2 cellular contexts compared by ENCODE assay signal in the genomic region with DNA sequence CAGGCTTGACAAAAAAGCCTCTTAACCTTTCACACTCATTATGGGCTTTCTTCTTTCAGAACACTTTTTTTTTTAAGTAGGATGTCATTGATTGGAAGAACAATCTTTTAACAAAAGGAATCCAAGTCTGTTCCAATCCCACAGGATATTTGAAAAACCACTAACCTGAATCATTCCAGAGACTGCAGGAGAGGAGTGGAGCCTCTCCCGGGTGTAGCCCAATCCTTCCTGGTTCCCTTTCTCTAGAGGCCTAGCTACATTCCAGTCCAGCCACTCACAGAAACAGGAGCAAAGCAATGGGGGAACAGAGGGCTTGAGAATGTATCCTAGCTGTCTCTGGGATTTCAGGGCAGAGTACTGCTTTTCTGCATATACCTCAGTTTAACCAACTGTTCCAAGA.
TF ChIP-seq lines count a peak whose summit lies in the region.

No MANE protein-coding gene starts in this region.

TF ChIP-seq in GM23338, 12 proteins besides CTCF, POLR2A, EP300 and RAD21 (continues in another document):
- no peak for TF ChIP-seq ZNF114 (CRISPR knock-in tag; IDR thresholded peaks at IDR 0.05)
- TF ChIP-seq CREB1 (CRISPR knock-in tag; IDR thresholded peaks at IDR 0.05; ENCODE audit: low read depth): no peak
- TF ChIP-seq, protein P1, sequence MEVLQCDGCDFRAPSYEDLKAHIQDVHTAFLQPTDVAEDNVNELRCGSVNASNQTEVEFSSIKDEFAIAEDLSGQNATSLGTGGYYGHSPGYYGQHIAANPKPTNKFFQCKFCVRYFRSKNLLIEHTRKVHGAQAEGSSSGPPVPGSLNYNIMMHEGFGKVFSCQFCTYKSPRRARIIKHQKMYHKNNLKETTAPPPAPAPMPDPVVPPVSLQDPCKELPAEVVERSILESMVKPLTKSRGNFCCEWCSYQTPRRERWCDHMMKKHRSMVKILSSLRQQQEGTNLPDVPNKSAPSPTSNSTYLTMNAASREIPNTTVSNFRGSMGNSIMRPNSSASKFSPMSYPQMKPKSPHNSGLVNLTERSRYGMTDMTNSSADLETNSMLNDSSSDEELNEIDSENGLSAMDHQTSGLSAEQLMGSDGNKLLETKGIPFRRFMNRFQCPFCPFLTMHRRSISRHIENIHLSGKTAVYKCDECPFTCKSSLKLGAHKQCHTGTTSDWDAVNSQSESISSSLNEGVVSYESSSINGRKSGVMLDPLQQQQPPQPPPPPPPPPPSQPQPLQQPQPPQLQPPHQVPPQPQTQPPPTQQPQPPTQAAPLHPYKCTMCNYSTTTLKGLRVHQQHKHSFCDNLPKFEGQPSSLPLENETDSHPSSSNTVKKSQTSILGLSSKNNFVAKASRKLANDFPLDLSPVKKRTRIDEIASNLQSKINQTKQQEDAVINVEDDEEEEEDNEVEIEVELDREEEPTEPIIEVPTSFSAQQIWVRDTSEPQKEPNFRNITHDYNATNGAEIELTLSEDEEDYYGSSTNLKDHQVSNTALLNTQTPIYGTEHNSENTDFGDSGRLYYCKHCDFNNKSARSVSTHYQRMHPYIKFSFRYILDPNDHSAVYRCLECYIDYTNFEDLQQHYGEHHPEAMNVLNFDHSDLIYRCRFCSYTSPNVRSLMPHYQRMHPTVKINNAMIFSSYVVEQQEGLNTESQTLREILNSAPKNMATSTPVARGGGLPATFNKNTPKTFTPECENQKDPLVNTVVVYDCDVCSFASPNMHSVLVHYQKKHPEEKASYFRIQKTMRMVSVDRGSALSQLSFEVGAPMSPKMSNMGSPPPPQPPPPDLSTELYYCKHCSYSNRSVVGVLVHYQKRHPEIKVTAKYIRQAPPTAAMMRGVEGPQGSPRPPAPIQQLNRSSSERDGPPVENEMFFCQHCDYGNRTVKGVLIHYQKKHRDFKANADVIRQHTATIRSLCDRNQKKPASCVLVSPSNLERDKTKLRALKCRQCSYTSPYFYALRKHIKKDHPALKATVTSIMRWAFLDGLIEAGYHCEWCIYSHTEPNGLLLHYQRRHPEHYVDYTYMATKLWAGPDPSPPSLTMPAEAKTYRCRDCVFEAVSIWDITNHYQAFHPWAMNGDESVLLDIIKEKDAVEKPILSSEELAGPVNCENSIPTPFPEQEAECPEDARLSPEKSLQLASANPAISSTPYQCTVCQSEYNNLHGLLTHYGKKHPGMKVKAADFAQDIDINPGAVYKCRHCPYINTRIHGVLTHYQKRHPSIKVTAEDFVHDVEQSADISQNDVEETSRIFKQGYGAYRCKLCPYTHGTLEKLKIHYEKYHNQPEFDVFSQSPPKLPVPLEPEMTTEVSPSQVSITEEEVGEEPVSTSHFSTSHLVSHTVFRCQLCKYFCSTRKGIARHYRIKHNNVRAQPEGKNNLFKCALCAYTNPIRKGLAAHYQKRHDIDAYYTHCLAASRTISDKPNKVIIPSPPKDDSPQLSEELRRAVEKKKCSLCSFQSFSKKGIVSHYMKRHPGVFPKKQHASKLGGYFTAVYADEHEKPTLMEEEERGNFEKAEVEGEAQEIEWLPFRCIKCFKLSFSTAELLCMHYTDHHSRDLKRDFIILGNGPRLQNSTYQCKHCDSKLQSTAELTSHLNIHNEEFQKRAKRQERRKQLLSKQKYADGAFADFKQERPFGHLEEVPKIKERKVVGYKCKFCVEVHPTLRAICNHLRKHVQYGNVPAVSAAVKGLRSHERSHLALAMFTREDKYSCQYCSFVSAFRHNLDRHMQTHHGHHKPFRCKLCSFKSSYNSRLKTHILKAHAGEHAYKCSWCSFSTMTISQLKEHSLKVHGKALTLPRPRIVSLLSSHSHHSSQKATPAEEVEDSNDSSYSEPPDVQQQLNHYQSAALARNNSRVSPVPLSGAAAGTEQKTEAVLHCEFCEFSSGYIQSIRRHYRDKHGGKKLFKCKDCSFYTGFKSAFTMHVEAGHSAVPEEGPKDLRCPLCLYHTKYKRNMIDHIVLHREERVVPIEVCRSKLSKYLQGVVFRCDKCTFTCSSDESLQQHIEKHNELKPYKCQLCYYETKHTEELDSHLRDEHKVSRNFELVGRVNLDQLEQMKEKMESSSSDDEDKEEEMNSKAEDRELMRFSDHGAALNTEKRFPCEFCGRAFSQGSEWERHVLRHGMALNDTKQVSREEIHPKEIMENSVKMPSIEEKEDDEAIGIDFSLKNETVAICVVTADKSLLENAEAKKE (CRISPR knock-in tag; IDR thresholded peaks at IDR 0.05): no peak
- no peak for TF ChIP-seq NANOG (IDR thresholded peaks at IDR 0.05; ENCODE audit: borderline replicate concordance)
- TF ChIP-seq, protein P2, sequence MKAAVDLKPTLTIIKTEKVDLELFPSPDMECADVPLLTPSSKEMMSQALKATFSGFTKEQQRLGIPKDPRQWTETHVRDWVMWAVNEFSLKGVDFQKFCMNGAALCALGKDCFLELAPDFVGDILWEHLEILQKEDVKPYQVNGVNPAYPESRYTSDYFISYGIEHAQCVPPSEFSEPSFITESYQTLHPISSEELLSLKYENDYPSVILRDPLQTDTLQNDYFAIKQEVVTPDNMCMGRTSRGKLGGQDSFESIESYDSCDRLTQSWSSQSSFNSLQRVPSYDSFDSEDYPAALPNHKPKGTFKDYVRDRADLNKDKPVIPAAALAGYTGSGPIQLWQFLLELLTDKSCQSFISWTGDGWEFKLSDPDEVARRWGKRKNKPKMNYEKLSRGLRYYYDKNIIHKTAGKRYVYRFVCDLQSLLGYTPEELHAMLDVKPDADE (IDR thresholded peaks at IDR 0.05): no peak
- TF ChIP-seq, protein P3, sequence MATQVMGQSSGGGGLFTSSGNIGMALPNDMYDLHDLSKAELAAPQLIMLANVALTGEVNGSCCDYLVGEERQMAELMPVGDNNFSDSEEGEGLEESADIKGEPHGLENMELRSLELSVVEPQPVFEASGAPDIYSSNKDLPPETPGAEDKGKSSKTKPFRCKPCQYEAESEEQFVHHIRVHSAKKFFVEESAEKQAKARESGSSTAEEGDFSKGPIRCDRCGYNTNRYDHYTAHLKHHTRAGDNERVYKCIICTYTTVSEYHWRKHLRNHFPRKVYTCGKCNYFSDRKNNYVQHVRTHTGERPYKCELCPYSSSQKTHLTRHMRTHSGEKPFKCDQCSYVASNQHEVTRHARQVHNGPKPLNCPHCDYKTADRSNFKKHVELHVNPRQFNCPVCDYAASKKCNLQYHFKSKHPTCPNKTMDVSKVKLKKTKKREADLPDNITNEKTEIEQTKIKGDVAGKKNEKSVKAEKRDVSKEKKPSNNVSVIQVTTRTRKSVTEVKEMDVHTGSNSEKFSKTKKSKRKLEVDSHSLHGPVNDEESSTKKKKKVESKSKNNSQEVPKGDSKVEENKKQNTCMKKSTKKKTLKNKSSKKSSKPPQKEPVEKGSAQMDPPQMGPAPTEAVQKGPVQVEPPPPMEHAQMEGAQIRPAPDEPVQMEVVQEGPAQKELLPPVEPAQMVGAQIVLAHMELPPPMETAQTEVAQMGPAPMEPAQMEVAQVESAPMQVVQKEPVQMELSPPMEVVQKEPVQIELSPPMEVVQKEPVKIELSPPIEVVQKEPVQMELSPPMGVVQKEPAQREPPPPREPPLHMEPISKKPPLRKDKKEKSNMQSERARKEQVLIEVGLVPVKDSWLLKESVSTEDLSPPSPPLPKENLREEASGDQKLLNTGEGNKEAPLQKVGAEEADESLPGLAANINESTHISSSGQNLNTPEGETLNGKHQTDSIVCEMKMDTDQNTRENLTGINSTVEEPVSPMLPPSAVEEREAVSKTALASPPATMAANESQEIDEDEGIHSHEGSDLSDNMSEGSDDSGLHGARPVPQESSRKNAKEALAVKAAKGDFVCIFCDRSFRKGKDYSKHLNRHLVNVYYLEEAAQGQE (IDR thresholded peaks at IDR 0.05; ENCODE audit: unreplicated experiment): no peak
- no peak for TF ChIP-seq JUNB (IDR thresholded peaks at IDR 0.05; ENCODE audit: unreplicated experiment)
- TF ChIP-seq EZH2phosphoT487 (IDR thresholded peaks at IDR 0.05; ENCODE audit: unreplicated experiment): no peak
- TF ChIP-seq EZH2 (IDR thresholded peaks at IDR 0.05; ENCODE audit: low read depth, unreplicated experiment): no peak
- TF ChIP-seq POLR2AphosphoS5 (IDR thresholded peaks at IDR 0.05; ENCODE audit: low read depth): no peak

TF ChIP-seq in SK-N-SH, 30 proteins besides CTCF, POLR2A, EP300 and RAD21:
- TF ChIP-seq, protein P4, sequence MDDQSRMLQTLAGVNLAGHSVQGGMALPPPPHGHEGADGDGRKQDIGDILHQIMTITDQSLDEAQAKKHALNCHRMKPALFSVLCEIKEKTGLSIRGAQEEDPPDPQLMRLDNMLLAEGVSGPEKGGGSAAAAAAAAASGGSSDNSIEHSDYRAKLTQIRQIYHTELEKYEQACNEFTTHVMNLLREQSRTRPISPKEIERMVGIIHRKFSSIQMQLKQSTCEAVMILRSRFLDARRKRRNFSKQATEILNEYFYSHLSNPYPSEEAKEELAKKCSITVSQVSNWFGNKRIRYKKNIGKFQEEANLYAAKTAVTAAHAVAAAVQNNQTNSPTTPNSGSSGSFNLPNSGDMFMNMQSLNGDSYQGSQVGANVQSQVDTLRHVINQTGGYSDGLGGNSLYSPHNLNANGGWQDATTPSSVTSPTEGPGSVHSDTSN (IDR thresholded peaks at IDR 0.05): no peak
- 0 out of 2 replicates have a peak, but pooled peaks have one; percentile 11 for TF ChIP-seq ELF1 (IDR thresholded peaks at IDR 0.05)
